In genomic region chr10:96968682-96969423, GRCh38 we compare ENCODE assay signal across 21 cellular contexts.
"Had no signal": no experiment of that assay in that cellular context is flagged by ENCODE, and none has a peak within 500 bp of the region (broad histone marks: within the 10 kb centered on the region; RNA-seq: fewer than 3 reads in every experiment).

No MANE protein-coding gene starts in this region.

- H3K4me3 ChIP-seq: SK-N-MC had no signal

- H3K27ac ChIP-seq: SK-N-MC, VCaP had no signal

- ATAC-seq: activated CD4-positive, alpha-beta T cell treated with anti-CD3 and anti-CD28 coated beads for 36 hours; activated T-helper 17 cell treated with anti-CD3 and anti-CD28 coated beads, Interleukin-2, amount 50 U/mL, for 72 hours; T-cell had no signal

- DNase-seq: activated CD4-positive, alpha-beta memory T cell treated with anti-CD3 and anti-CD28 coated beads, Interleukin-2, amount 10 ng/mL, durations not matched to agents 7 days and 5 days; activated CD4-positive, alpha-beta T cell treated with anti-CD3 and anti-CD28 coated beads for 36 hours; activated CD4-positive, alpha-beta T cell treated with anti-CD3 and anti-CD28 coated beads, Interleukin-2, amount 50 U/mL, for 1 hour; activated gamma-delta T cell; activated naive CD4-positive, alpha-beta T cell treated with anti-CD3 and anti-CD28 coated beads, Interleukin-2, amount 10 ng/mL, durations not matched to agents 7 days and 5 days; activated naive CD8-positive, alpha-beta T cell treated with anti-CD3 and anti-CD28 coated beads for 36 hours; activated T-cell treated with anti-CD3 and anti-CD28 coated beads for 4 hours; activated T-cell treated with anti-CD3 and anti-CD28 coated beads, Interleukin-2, amount 50 U/mL, for 48 hours; KG1; NCI-H1092; NCI-H1417; NCI-H1930; NCI-H2107; NCI-H524; PC-3; T-cell; T-helper 2 cell; T1000 had no signal
